In the genomic region with DNA sequence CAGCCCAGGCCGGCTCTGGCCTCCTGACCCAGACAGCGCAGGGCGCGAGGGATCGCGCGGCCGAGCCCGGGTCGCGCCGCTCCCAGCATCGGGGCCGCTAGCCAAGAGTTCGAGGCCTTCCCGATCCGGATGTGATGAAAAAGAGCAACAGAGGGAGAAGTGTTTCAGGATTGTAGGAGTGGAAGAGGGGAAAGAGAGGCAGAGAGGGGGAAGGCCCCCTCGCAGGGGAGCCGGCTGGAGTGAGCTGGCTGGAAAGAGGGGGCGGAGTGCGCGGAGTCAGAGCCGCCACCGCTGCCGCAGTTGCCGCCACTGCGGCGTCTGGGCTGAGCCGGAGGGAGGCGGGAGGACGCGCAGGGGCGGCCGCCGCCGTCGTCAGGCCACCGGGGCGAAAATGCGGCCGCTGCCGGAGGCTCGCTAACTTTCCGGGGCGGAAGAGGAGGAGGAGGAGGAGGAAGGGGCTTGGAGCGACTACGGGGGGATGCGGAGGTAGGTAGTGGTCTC, we compare ENCODE assay signal across 8 cellular contexts. TPM values are rescaled to one million over a fixed set of nuclear protein-coding genes. Genes with fewer than 3 reads are reported as not detected.
A peak's percentile ranks its signal among the peaks of the same experiment; 100 is the strongest.
DNase-seq lines count a peak whose midpoint lies in the region; ATAC-seq and TF ChIP-seq lines count a peak whose summit lies in the region.

No MANE protein-coding gene starts in this region.

- intact Hi-C loops in spleen (cut with DNase I; ENCODE audit: low total_unique reads) = no loop called here

- H3K9ac ChIP-seq in SU-DHL-6 (ENCODE audit: low read length) (peak overlapping the region; percentile 81), iPS-15b (ENCODE audit: low read depth, low read length) (peak overlapping the region; percentile 72)

- ATAC-seq in GM19023 (IDR thresholded peaks at IDR 0.05; ENCODE audit: unreplicated experiment) (peak; percentile 51), HG03159 (IDR thresholded peaks at IDR 0.05; ENCODE audit: unreplicated experiment) (peak; percentile 42)

- no peak for TF ChIP-seq CTCF in AG04450 (IDR thresholded peaks at IDR 0.05; ENCODE audit: low read depth, low read length)
- no peak for TF ChIP-seq CTCF in SU-DHL-6 (IDR thresholded peaks at IDR 0.05; ENCODE audit: insufficient read depth, low read length, poor library complexity, severe bottlenecking)
- no peak for TF ChIP-seq CTCF in spleen (IDR thresholded peaks at IDR 0.05 in 8 of 11, conservative IDR thresholded peaks at IDR 0.05 in 3 of 11)

- peaks cover 7% of the 10 kb centered on the region for H3F3A ChIP-seq in SU-DHL-6 (ENCODE audit: insufficient read depth)

- peak in 1 of 3 donors; percentile 54 for TF ChIP-seq POLR2A in spleen (IDR thresholded peaks at IDR 0.05)

- H3K9me3 ChIP-seq in AG04450 (ENCODE audit: control insufficient read depth, insufficient read depth, low read length) (no peaks in the 10 kb centered on the region), SU-DHL-6 (ENCODE audit: insufficient read depth, low read length) (no peaks in the 10 kb centered on the region), iPS-15b (ENCODE audit: control insufficient read depth, insufficient read depth, low read length) (no peaks in the 10 kb centered on the region), spleen (no peaks in the 10 kb centered on the region)

- H3K9me2 ChIP-seq in SU-DHL-6 (replicated peaks; ENCODE audit: insufficient read depth, low read length) = no peaks in the 10 kb centered on the region

- no peaks in the 10 kb centered on the region for H3K27me3 ChIP-seq in AG04450 (ENCODE audit: control insufficient read depth, insufficient read depth, low read length)
- no peaks in the 10 kb centered on the region for H3K27me3 ChIP-seq in SU-DHL-6 (ENCODE audit: low read length)
- peaks cover 22% of the 10 kb centered on the region for H3K27me3 ChIP-seq in iPS-15b (ENCODE audit: control insufficient read depth, insufficient read depth, low read length)
- no peaks in the 10 kb centered on the region for H3K27me3 ChIP-seq in spleen (replicated peaks in 1 of 7)

- H3K36me3 ChIP-seq in SU-DHL-6 (ENCODE audit: low read length) = no peaks in the 10 kb centered on the region
- no peaks in the 10 kb centered on the region for H3K36me3 ChIP-seq in iPS-15b (ENCODE audit: control insufficient read depth, insufficient read depth, low read length)
- no peaks in the 10 kb centered on the region for H3K36me3 ChIP-seq in spleen

- WGBS in spleen, 5 donors = 0 to 2% (median 1%) methylated on average over 44 to 48 of the region's 48 CpGs

- peak overlapping the region; percentile 100 for H2AFZ ChIP-seq in SU-DHL-6 (ENCODE audit: low read depth, low read length, severe bottlenecking)

- peak overlapping the region; percentile 81 for H3K4me3 ChIP-seq in AG04450 (ENCODE audit: low read depth, low read length)
- peak overlapping the region; percentile 95 for H3K4me3 ChIP-seq in SU-DHL-6 (ENCODE audit: insufficient read depth, low read length, poor library complexity, severe bottlenecking)
- H3K4me3 ChIP-seq in iPS-15b (ENCODE audit: low read depth, low read length) = peak overlapping the region; percentile 69
- H3K4me3 ChIP-seq in spleen = peak overlapping the region; percentile 62 to 84 (median 67)

- H3K4me2 ChIP-seq in SU-DHL-6 (ENCODE audit: low read depth, low read length, poor library complexity, severe bottlenecking) = peak overlapping the region; percentile 67

- no peaks in the 10 kb centered on the region for H3K79me2 ChIP-seq in SU-DHL-6 (ENCODE audit: insufficient read depth, low read length)

- POLR2A ChIA-PET in AG04450 (lab: Yijun Ruan, JAX) = no interaction called here

- no peaks in the 10 kb centered on the region for H4K20me1 ChIP-seq in SU-DHL-6 (ENCODE audit: low read depth, low read length)

- peak overlapping the region; percentile 67 for H3K27ac ChIP-seq in AG04450 (ENCODE audit: low read depth, low read length)
- peak overlapping the region; percentile 34; the same call in 1 of the 2 replicates for H3K27ac ChIP-seq in SU-DHL-6 (ENCODE audit: low read depth, low read length)
- H3K27ac ChIP-seq in angular gyrus (ENCODE audit: low read depth, low read length) = peak overlapping the region; percentile 41
- peak overlapping the region; percentile 90 to 97 (median 94) for H3K27ac ChIP-seq in spleen

- H3K4me1 ChIP-seq in iPS-15b (ENCODE audit: control insufficient read depth, insufficient read depth, low read length) (peaks cover 5% of the 10 kb centered on the region), spleen (peaks cover 22 to 70% (median 54%) of the 10 kb centered on the region in 6 donors)

- CTCF ChIA-PET in AG04450 (lab: Charles Lee) = interaction anchor here (1.0 kb wide), 1 partner anchor 10 kb away, joined by 3 read pairs; no protein-coding TSS in a partner anchor

- no peak for DNase-seq in AG04450 (ENCODE audit: low read depth, low spot score)
- peak; percentile 89 for DNase-seq in spleen
- DNase-seq in cerebellum (ENCODE audit: low spot score) = no peak

RNA-seq across cellular contexts. Expression of a gene that starts 0.3 kb away (rescaled TPM):
- polyA plus RNA-seq in AG04450 (2011; rRNA removed) = 30.2 and 35.9 TPM in 2 replicates
- polyA minus RNA-seq in AG04450 (2011; rRNA and poly(A)+ RNA removed) = 43.6 and 45.1 TPM in 2 replicates
- 10 to 100 TPM; 39.0 to 97.3 (median 62.2) TPM for total RNA-seq in spleen
- polyA plus RNA-seq in spleen = 10 to 100 TPM; 22.1 to 32.8 (median 26.2) TPM
- 20.2 TPM for total RNA-seq in cerebellum

Comparison
In these comparisons a context has a peak if more than half of its experiments do, and no peak if none do; other contexts are left out.
1. H3K27ac ChIP-seq: peak in every context shown above with its lines; median percentile 94 in spleen; 67 in AG04450; 41 in angular gyrus; 34 in SU-DHL-6.